ENCODE assay signal across 9 cellular contexts in the genomic region with DNA sequence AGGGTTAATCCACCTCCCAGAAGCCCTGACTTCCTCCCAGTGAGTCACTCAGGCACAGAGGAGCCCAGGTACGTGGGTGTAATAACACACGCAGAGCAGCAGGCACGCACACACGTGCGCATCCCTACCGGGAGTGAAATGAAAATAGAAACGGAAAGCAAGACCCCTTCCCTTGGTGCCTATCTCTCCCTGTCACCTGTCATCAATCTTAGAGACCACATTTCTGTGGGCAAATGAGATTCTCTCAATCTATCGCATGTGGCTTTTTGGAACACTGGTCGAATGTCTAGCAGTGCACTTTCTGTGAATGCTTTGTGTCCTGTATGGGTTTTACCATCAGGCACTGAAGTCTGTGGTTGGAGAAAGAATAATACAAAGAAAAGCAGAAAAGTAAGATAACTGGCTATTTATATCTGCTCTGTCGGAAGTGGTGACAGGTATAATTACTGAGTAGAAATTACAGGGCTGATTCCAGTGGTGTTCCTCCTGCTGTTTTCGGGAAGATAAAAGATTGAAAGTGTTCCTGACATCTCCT.
DNase-seq lines count a peak whose midpoint lies in the region; ATAC-seq and TF ChIP-seq lines count a peak whose summit lies in the region.
"Had no signal": no experiment of that assay in that cellular context is flagged by ENCODE, and none has a peak within 500 bp of the region (broad histone marks: within the 10 kb centered on the region; RNA-seq: fewer than 3 reads in every experiment).

No MANE protein-coding gene starts in this region.

- H3K36me3 ChIP-seq in HCT116 (ENCODE audit: control insufficient read depth in 1 of 2, insufficient read depth in 2 of 2, low read length in 2 of 2) (no peaks in the 10 kb centered on the region), OCI-LY7 (ENCODE audit: insufficient read depth, low read length) (no peaks in the 10 kb centered on the region)

- TF ChIP-seq POLR2A in HCT116 (IDR thresholded peaks at IDR 0.05; ENCODE audit: borderline replicate concordance, extremely low read depth, insufficient read depth, insufficient read length), result no peak

- H3K27ac Mint-ChIP-seq in CD14-positive monocyte, result peak overlapping the region in 1 of 7 donors; percentile 20
- H3K27ac Mint-ChIP-seq in mesothelial cell of epicardium, result no peak overlapping the region

- DNase-seq in GM10266 (ENCODE audit: extremely low spot score) (peak; percentile 10), HCT116 (ENCODE audit: low read depth, low spot score) (no peak), OCI-LY7 (ENCODE audit: low spot score) (no peak), foreskin keratinocyte (peak; percentile 32 to 59), CD14-positive monocyte (ENCODE audit: low spot score) (no peak), mesothelial cell of epicardium (ENCODE audit: low spot score in 2 of 2, unreplicated experiment in 2 of 2) (no peak), inferior parietal cortex (ENCODE audit: extremely low spot score) (no peak)
- no peak for DNase-seq in effector CD4-positive, alpha-beta T cell

- H3K27me3 Mint-ChIP-seq in CD14-positive monocyte (ENCODE audit: low read depth in 3 of 3), result peaks cover 4 to 7% (median 5%) of the 10 kb centered on the region in 3 donors
- H3K27me3 Mint-ChIP-seq in mesothelial cell of epicardium (ENCODE audit: low read depth), result peaks cover 41% of the 10 kb centered on the region

- H3K36me3 Mint-ChIP-seq in CD14-positive monocyte (no peaks in the 10 kb centered on the region), mesothelial cell of epicardium (no peaks in the 10 kb centered on the region)

- H3K9me3 ChIP-seq in HCT116 (ENCODE audit: control insufficient read depth in 1 of 2, insufficient read depth in 1 of 2, low read depth in 1 of 2, low read length in 2 of 2) (no peaks in the 10 kb centered on the region), OCI-LY7 (ENCODE audit: low read length) (no peaks in the 10 kb centered on the region)

- no TSS peak for BruUV-seq in HCT116 (replicated peaks; lab: Mats Ljungman, UMichigan)
- no TSS peak for BruUV-seq in OCI-LY7 (replicated peaks; lab: Mats Ljungman, UMichigan)

- H3K4me1 Mint-ChIP-seq in CD14-positive monocyte (no peaks in the 10 kb centered on the region), mesothelial cell of epicardium (peaks cover 7% of the 10 kb centered on the region)

- H3K4me1 ChIP-seq in HCT116 (ENCODE audit: control insufficient read depth in 1 of 2, insufficient read depth in 2 of 2, low read length in 2 of 2), result peaks cover 0 to 14% of the 10 kb centered on the region in 2 experiments; a peak in 2 of 4 replicates
- H3K4me1 ChIP-seq in OCI-LY7 (ENCODE audit: insufficient read depth, low read length, poor library complexity, severe bottlenecking), result no peaks in the 10 kb centered on the region
- H3K4me1 ChIP-seq in foreskin keratinocyte, result peaks cover 15% of the 10 kb centered on the region

- H3K4me3 ChIP-seq in HCT116 (replicated peaks in 1 of 2; ENCODE audit: low read depth in 1 of 2, low read length in 2 of 2) (peak overlapping the region in 1 of 2 experiments; percentile 31; a peak in 2 of 4 replicates), OCI-LY7 (ENCODE audit: low read depth, low read length, poor library complexity, severe bottlenecking) (no peak overlapping the region)

- RAD21 ChIA-PET in HCT116 (lab: Charles Lee; ENCODE audit: low non-redundant PET in 1 of 2, low total read pairs in 2 of 2, uncharacterized antibody in 2 of 2, unreplicated experiment in 2 of 2), result no interaction called here

- no peaks in the 10 kb centered on the region for H3K9me2 ChIP-seq in HCT116 (ENCODE audit: insufficient read depth)
- no peaks in the 10 kb centered on the region; the same call in 1 of the 2 replicates for H3K9me2 ChIP-seq in OCI-LY7 (ENCODE audit: insufficient read depth, low read length)

- TF ChIP-seq CTCF in GM10266 (IDR thresholded peaks at IDR 0.05; ENCODE audit: control insufficient read depth, insufficient read depth, low read depth, missing control alignments) (no peak), HCT116 (IDR thresholded peaks at IDR 0.05 in 2 of 3, conservative IDR thresholded peaks at IDR 0.05 in 1 of 3; ENCODE audit: borderline replicate concordance in 1 of 3, insufficient read depth in 1 of 3, low read depth in 2 of 3, low read length in 2 of 3) (no peak), OCI-LY7 (conservative IDR thresholded peaks at IDR 0.05; ENCODE audit: low read length) (no peak), foreskin keratinocyte (conservative IDR thresholded peaks at IDR 0.05) (no peak), CD14-positive monocyte (IDR thresholded peaks at IDR 0.05) (no peak), mesothelial cell of epicardium (IDR thresholded peaks at IDR 0.05; ENCODE audit: unreplicated experiment) (no peak)

- H3K27ac ChIP-seq in HCT116 (ENCODE audit: low read depth, low read length) (no peak overlapping the region), OCI-LY7 (ENCODE audit: low read depth, low read length, poor library complexity, severe bottlenecking) (no peak overlapping the region), foreskin keratinocyte (no peak overlapping the region)

- H3K9me3 Mint-ChIP-seq in CD14-positive monocyte (peaks cover 0 to 5% (median 1%) of the 10 kb centered on the region in 7 donors), mesothelial cell of epicardium (no peaks in the 10 kb centered on the region)
- H3K9me3 Mint-ChIP-seq: neural crest cell had no signal

- intact Hi-C loops in HCT116 (cut with micrococcal nuclease), result no loop called here
- intact Hi-C loops in OCI-LY7 (cut with micrococcal nuclease; ENCODE audit: unreplicated experiment), result no loop called here
- intact Hi-C loops in CD14-positive monocyte (cut with micrococcal nuclease), result no loop called here

- H3K4me3 Mint-ChIP-seq in CD14-positive monocyte, result peak overlapping the region in 1 of 2 donors; percentile 28
- no peak overlapping the region for H3K4me3 Mint-ChIP-seq in mesothelial cell of epicardium
- H3K4me3 Mint-ChIP-seq: neural crest cell had no signal

- peak; percentile 72 for ATAC-seq in HCT116
- peak; percentile 98 for ATAC-seq in foreskin keratinocyte

- CTCF ChIA-PET in HCT116 (lab: Charles Lee) (no interaction called here), OCI-LY7 (lab: Charles Lee; ENCODE audit: unreplicated experiment) (no interaction called here)

- H3K79me2 ChIP-seq in HCT116 (ENCODE audit: insufficient read depth, low read length), result no peaks in the 10 kb centered on the region
- H3K79me2 ChIP-seq in OCI-LY7 (ENCODE audit: insufficient read depth, low read depth, low read length), result no peaks in the 10 kb centered on the region

- no peaks in the 10 kb centered on the region; the same call in 1 of the 2 replicates for H3K27me3 ChIP-seq in HCT116 (ENCODE audit: insufficient read depth, low read length)
- H3K27me3 ChIP-seq in foreskin keratinocyte, result no peaks in the 10 kb centered on the region

- H3K4me2 ChIP-seq in HCT116 (ENCODE audit: low read length) (peak overlapping the region; percentile 77), OCI-LY7 (ENCODE audit: low read length) (peak overlapping the region; percentile 18; the same call in 1 of the 2 replicates)

- no peak overlapping the region for H3K9ac ChIP-seq in HCT116 (ENCODE audit: low read length)

- no peak for TF ChIP-seq RAD21 in HCT116 (IDR thresholded peaks at IDR 0.05; ENCODE audit: low read depth)

- POLR2A ChIA-PET in HCT116 (lab: Charles Lee) (no interaction called here), OCI-LY7 (lab: Charles Lee) (no interaction called here)

- no peaks in the 10 kb centered on the region for H4K20me1 ChIP-seq in HCT116 (ENCODE audit: insufficient read depth)
- H4K20me1 ChIP-seq in OCI-LY7 (ENCODE audit: insufficient read depth, low read length), result no peaks in the 10 kb centered on the region

- H2AFZ ChIP-seq in HCT116 (ENCODE audit: low read depth, low read length, poor library complexity, severe bottlenecking), result peak overlapping the region; percentile 17
- no peak overlapping the region for H2AFZ ChIP-seq in OCI-LY7 (ENCODE audit: low read length)

TF ChIP-seq in HCT116, 20 proteins besides CTCF, POLR2A, EP300 and RAD21:
- TF ChIP-seq FOSL1 (IDR thresholded peaks at IDR 0.05; ENCODE audit: low read depth), result peak; percentile 39; the same call in 1 of the 2 replicates
- TF ChIP-seq SIN3A (IDR thresholded peaks at IDR 0.05; ENCODE audit: low read depth), result no peak
- TF ChIP-seq SP1 (IDR thresholded peaks at IDR 0.05; ENCODE audit: low read depth), result 0 out of 2 replicates have a peak, but pooled peaks have one; percentile 32
- TF ChIP-seq JUND (IDR thresholded peaks at IDR 0.05), result no peak
- no peak for TF ChIP-seq ZNF274 (IDR thresholded peaks at IDR 0.05; ENCODE audit: low read depth, low read length)
- TF ChIP-seq EGR1 (IDR thresholded peaks at IDR 0.05; ENCODE audit: low read depth), result peak; percentile 77

Comparison
In these comparisons a context has a peak if more than half of its experiments do, and no peak if none do; other contexts are left out.
1. DNase-seq: peak in GM10266 (single experiment) and foreskin keratinocyte (2 of 2); none in HCT116 (single experiment), OCI-LY7 (single experiment), CD14-positive monocyte (single experiment), effector CD4-positive, alpha-beta T cell (single experiment), mesothelial cell of epicardium (0 of 2) and inferior parietal cortex (single experiment).